8 cellular contexts compared by ENCODE assay signal in the genomic region with DNA sequence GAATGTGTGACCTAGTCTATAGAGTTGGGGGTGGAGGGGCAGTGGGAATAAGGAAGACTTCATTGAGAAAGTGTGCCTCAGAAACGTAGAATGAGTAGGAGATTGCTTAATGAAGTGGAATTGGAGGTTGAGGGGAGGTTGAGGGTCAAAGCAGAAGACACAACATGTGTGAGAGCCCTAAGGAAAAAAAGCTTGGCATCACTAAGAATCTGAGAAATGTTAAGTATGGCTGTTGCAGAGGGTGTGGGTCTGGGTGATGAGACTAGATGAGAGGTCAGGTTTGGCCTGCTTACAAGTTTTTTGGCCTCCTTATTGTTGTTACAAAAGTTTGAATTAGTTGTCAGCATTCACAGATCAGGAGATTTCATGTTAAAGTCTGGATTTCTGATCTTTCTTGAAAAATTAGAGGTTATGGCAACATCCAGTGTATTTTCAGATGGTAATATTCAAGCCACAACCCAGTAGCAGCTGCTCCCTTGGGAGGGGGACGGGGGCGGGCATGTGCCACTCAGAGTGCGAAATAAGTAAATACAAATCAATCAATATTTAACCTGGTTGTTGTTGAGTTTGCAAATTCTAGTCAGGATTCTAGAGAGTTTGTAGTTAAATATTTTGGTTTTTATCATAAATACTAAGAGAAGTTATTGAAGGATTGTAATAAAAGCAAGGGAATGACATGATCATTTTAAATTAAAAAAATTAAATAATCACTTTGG. TPM values are rescaled to one million over a fixed set of nuclear protein-coding genes. Genes with fewer than 3 reads are reported as not detected.
DNase-seq lines count a peak whose midpoint lies in the region; ATAC-seq, FAIRE-seq and TF ChIP-seq lines count a peak whose summit lies in the region.

No MANE protein-coding gene starts in this region.

- POLR2A ChIA-PET in activated CD8-positive, alpha-beta T cell treated with anti-CD3 and anti-CD28 coated beads, Interleukin-2, amount 10 ng/mL, durations not matched to agents 7 days and 5 days (lab: Charles Lee): no interaction called here

- H3K27ac ChIP-seq in keratinocyte (ENCODE audit: control insufficient read depth, insufficient read depth, low read length): no peak overlapping the region

- H3K36me3 ChIP-seq in GM06990 (ENCODE audit: control insufficient read depth, insufficient read depth, low read length) (no peaks in the 10 kb centered on the region), keratinocyte (ENCODE audit: control insufficient read depth in 2 of 2, extremely low read depth in 1 of 2, insufficient read depth in 2 of 2, low read length in 2 of 2) (no peaks in the 10 kb centered on the region)

- peaks cover 23% of the 10 kb centered on the region for H3K4me1 ChIP-seq in keratinocyte (ENCODE audit: control insufficient read depth, extremely low read depth, insufficient read depth, low read length)

- H3K4me3 ChIP-seq in GM06990 (replicated peaks; ENCODE audit: low read depth, low read length): peak overlapping the region; percentile 90
- H3K4me3 ChIP-seq in keratinocyte (ENCODE audit: control insufficient read depth in 2 of 3, extremely low read depth in 1 of 3, insufficient read depth in 2 of 3, low read depth in 1 of 3, low read length in 3 of 3): no peak overlapping the region

- peak overlapping the region; percentile 93 for H3K4me2 ChIP-seq in keratinocyte (ENCODE audit: control insufficient read depth, extremely low read depth, insufficient read depth, low read depth, low read length)

- dilution Hi-C loops in keratinocyte (cut with MboI; ENCODE audit: extremely low pct_ligation_motif_present, low sequenced_read_pairs): no loop called here

- FAIRE-seq in keratinocyte (lab: Jason Lieb, UNC): no peak

- H3K9ac ChIP-seq in keratinocyte (ENCODE audit: control insufficient read depth, extremely low read depth, insufficient read depth, low read length): no peak overlapping the region

- H3K9me3 ChIP-seq in keratinocyte (ENCODE audit: control insufficient read depth, low read depth, low read length): no peaks in the 10 kb centered on the region

- no peaks in the 10 kb centered on the region for H3K9me3 Mint-ChIP-seq in activated CD8-positive, alpha-beta T cell treated with anti-CD3 and anti-CD28 coated beads, Interleukin-2, amount 10 ng/mL, durations not matched to agents 7 days and 5 days (ENCODE audit: insufficient read depth)

- DNase-seq in AG08396 (ENCODE audit: low spot score): peak; percentile 32
- DNase-seq in GM06990 (ENCODE audit: extremely low read depth, insufficient read length): no peak
- no peak for DNase-seq in activated CD8-positive, alpha-beta T cell treated with anti-CD3 and anti-CD28 coated beads, Interleukin-2, amount 10 ng/mL, durations not matched to agents 7 days and 5 days
- no peak for DNase-seq in keratinocyte (ENCODE audit: low read depth, low spot score)
- DNase-seq in NCI-H2196 (lab: John Stamatoyannopoulos, UW; ENCODE audit: unreplicated experiment): no peak
- no peak for DNase-seq in NCI-H748 treated with DMSO at 0.1 percent for 48 hours (lab: John Stamatoyannopoulos, UW)
- no peak for DNase-seq in hypothalamus (lab: John Stamatoyannopoulos, UW)
- no peak for DNase-seq in Right ventricle myocardium inferior (ENCODE audit: missing footprints)

- TF ChIP-seq CTCF in GM06990 (IDR thresholded peaks at IDR 0.05; ENCODE audit: insufficient read depth, low read length, poor library complexity, severe bottlenecking): no peak
- no peak for TF ChIP-seq CTCF in keratinocyte (optimal IDR thresholded peaks at IDR 0.05 in 1 of 3, IDR thresholded peaks at IDR 0.05 in 1 of 3, conservative IDR thresholded peaks at IDR 0.05 in 1 of 3; ENCODE audit: extremely low read depth in 1 of 3, insufficient read depth in 2 of 3, low read length in 3 of 3)

- H3K79me2 ChIP-seq in keratinocyte (ENCODE audit: control insufficient read depth, insufficient read depth, low read length): peaks cover 76% of the 10 kb centered on the region

- CTCF ChIA-PET in activated CD8-positive, alpha-beta T cell treated with anti-CD3 and anti-CD28 coated beads, Interleukin-2, amount 10 ng/mL, durations not matched to agents 7 days and 5 days (lab: Charles Lee): interaction anchor here (0.9 kb wide), 1 partner anchor 858 kb away, joined by 5 read pairs; no protein-coding TSS in a partner anchor

- H2AFZ ChIP-seq in keratinocyte (ENCODE audit: control insufficient read depth, low read length): no peak overlapping the region

- peak overlapping the region; percentile 8 for H3K4me3 Mint-ChIP-seq in activated CD8-positive, alpha-beta T cell treated with anti-CD3 and anti-CD28 coated beads, Interleukin-2, amount 10 ng/mL, durations not matched to agents 7 days and 5 days

- H3K27me3 ChIP-seq in GM06990 (replicated peaks; ENCODE audit: control insufficient read depth, insufficient read depth, low read length): no peaks in the 10 kb centered on the region
- no peaks in the 10 kb centered on the region for H3K27me3 ChIP-seq in keratinocyte (ENCODE audit: control insufficient read depth, extremely low read depth, insufficient read depth, low read length)

- H3K36me3 Mint-ChIP-seq in activated CD8-positive, alpha-beta T cell treated with anti-CD3 and anti-CD28 coated beads, Interleukin-2, amount 10 ng/mL, durations not matched to agents 7 days and 5 days (ENCODE audit: low read depth): peaks cover 16% of the 10 kb centered on the region

- no peak overlapping the region for H3K27ac Mint-ChIP-seq in activated CD8-positive, alpha-beta T cell treated with anti-CD3 and anti-CD28 coated beads, Interleukin-2, amount 10 ng/mL, durations not matched to agents 7 days and 5 days

- H3K9me1 ChIP-seq in keratinocyte (ENCODE audit: control insufficient read depth, extremely low read depth, insufficient read depth, low read length): no peaks in the 10 kb centered on the region

- H3K27me3 Mint-ChIP-seq in activated CD8-positive, alpha-beta T cell treated with anti-CD3 and anti-CD28 coated beads, Interleukin-2, amount 10 ng/mL, durations not matched to agents 7 days and 5 days (ENCODE audit: low read depth): no peaks in the 10 kb centered on the region

- ATAC-seq in activated CD8-positive, alpha-beta T cell treated with anti-CD3 and anti-CD28 coated beads, Interleukin-2, amount 10 ng/mL, durations not matched to agents 7 days and 5 days: no peak
- ATAC-seq in Right ventricle myocardium inferior: no peak

- H3K4me1 Mint-ChIP-seq in activated CD8-positive, alpha-beta T cell treated with anti-CD3 and anti-CD28 coated beads, Interleukin-2, amount 10 ng/mL, durations not matched to agents 7 days and 5 days (ENCODE audit: low read depth): peaks cover 36% of the 10 kb centered on the region

- intact Hi-C loops in Right ventricle myocardium inferior (cut with DNase I): no loop called here

- no peaks in the 10 kb centered on the region for H4K20me1 ChIP-seq in keratinocyte (ENCODE audit: control insufficient read depth, extremely low read depth, insufficient read depth, low read length)

RNA-seq across cellular contexts. Expression of gene MAN1A2, which starts 4.3 kb away (rescaled TPM):
- total RNA-seq in activated CD8-positive, alpha-beta T cell treated with anti-CD3 and anti-CD28 coated beads, Interleukin-2, amount 10 ng/mL, durations not matched to agents 7 days and 5 days: 10 to 100 TPM; 32.8 to 33.2 TPM
- polyA plus RNA-seq in keratinocyte: 13.6 to 23.1 TPM (median 19.0 TPM) in 3 replicates
- 8.5 TPM for polyA plus RNA-seq in keratinocyte (2011; ENCODE audit: low read depth)
- polyA plus RNA-seq in keratinocyte (2011; cell fraction: cytosol; rRNA removed): 7.7 and 10.6 TPM in 2 replicates
- polyA plus RNA-seq in keratinocyte (2011; cell fraction: nucleus; rRNA removed): 13.1 and 19.7 TPM in 2 replicates
- 7.3 and 18.1 TPM in 2 replicates for polyA plus RNA-seq in keratinocyte (2012; ENCODE audit: low replicate concordance)
- polyA minus RNA-seq in keratinocyte: 26.6 to 42.9 TPM (median 38.1 TPM) in 3 replicates
- polyA minus RNA-seq in keratinocyte (2011; cell fraction: cytosol; rRNA and poly(A)+ RNA removed): 14.6 TPM
- 18.3 and 31.5 TPM in 2 replicates for polyA minus RNA-seq in keratinocyte (2011; cell fraction: nucleus; rRNA and poly(A)+ RNA removed)
- total RNA-seq in Right ventricle myocardium inferior: 24.6 TPM
